18 cellular contexts compared by ENCODE assay signal in genomic region chr12:48946206-48946605, GRCh38. TPM values are rescaled to one million over a fixed set of nuclear protein-coding genes. Genes with fewer than 3 reads are reported as not detected.
DNase-seq lines count a peak whose midpoint lies in the region; ATAC-seq and TF ChIP-seq lines count a peak whose summit lies in the region.
"Had no signal": no experiment of that assay in that cellular context is flagged by ENCODE, and none has a peak within 500 bp of the region (broad histone marks: within the 10 kb centered on the region; RNA-seq: fewer than 3 reads in every experiment).

No MANE protein-coding gene starts in this region.

- H3K36me3 Mint-ChIP-seq in activated T-helper 17 cell treated with anti-CD3 and anti-CD28 coated beads, Interleukin-2, amount 50 U/mL, for 72 hours (ENCODE audit: low read depth), result peaks cover 43% of the 10 kb centered on the region
- H3K36me3 Mint-ChIP-seq in glutamatergic neuron (ENCODE audit: unreplicated experiment), result no peaks in the 10 kb centered on the region

- H3K4me3 Mint-ChIP-seq in activated T-helper 17 cell treated with anti-CD3 and anti-CD28 coated beads, Interleukin-2, amount 50 U/mL, for 72 hours, result no peak overlapping the region
- no peak overlapping the region for H3K4me3 Mint-ChIP-seq in glutamatergic neuron (ENCODE audit: unreplicated experiment)

- no peaks in the 10 kb centered on the region for H3K9me3 Mint-ChIP-seq in activated T-helper 17 cell treated with anti-CD3 and anti-CD28 coated beads, Interleukin-2, amount 50 U/mL, for 72 hours
- peaks cover 4% of the 10 kb centered on the region for H3K9me3 Mint-ChIP-seq in glutamatergic neuron (ENCODE audit: unreplicated experiment)

- no peak for TF ChIP-seq CTCF in glutamatergic neuron (IDR thresholded peaks at IDR 0.05; ENCODE audit: partially characterized antibody, unreplicated experiment)

- H3K4me1 Mint-ChIP-seq in activated T-helper 17 cell treated with anti-CD3 and anti-CD28 coated beads, Interleukin-2, amount 50 U/mL, for 72 hours, result peaks cover 20% of the 10 kb centered on the region
- peaks cover 13% of the 10 kb centered on the region for H3K4me1 Mint-ChIP-seq in glutamatergic neuron (ENCODE audit: low read depth, unreplicated experiment)

- DNase-seq in DMS153 (lab: John Stamatoyannopoulos, UW), result peak; percentile 50
- DNase-seq in NCI-H2029 (lab: John Stamatoyannopoulos, UW), result peak; percentile 51
- peak; percentile 66 for DNase-seq in inferior parietal cortex (ENCODE audit: extremely low spot score)
- no peak for DNase-seq in glutamatergic neuron
- DNase-seq: activated CD4-positive, CD25-positive, alpha-beta regulatory T cell; GF-D8; H7; NCI-H2227 treated with DMSO at 0.1 percent for 48 hours; nucleus accumbens; right cardiac atrium had no signal

- H3K27me3 Mint-ChIP-seq in activated T-helper 17 cell treated with anti-CD3 and anti-CD28 coated beads, Interleukin-2, amount 50 U/mL, for 72 hours, result no peaks in the 10 kb centered on the region
- H3K27me3 Mint-ChIP-seq in glutamatergic neuron (ENCODE audit: unreplicated experiment), result peaks cover 5% of the 10 kb centered on the region

- H3K27ac Mint-ChIP-seq in activated T-helper 17 cell treated with anti-CD3 and anti-CD28 coated beads, Interleukin-2, amount 50 U/mL, for 72 hours, result peak overlapping the region; percentile 61
- H3K27ac Mint-ChIP-seq in glutamatergic neuron (ENCODE audit: unreplicated experiment), result no peak overlapping the region

- no peak for ATAC-seq in activated T-helper 17 cell treated with anti-CD3 and anti-CD28 coated beads, Interleukin-2, amount 50 U/mL, for 72 hours (replicated peaks)
- ATAC-seq in HG02884 (IDR thresholded peaks at IDR 0.05; ENCODE audit: unreplicated experiment) (no peak), HG02763 (IDR thresholded peaks at IDR 0.05; ENCODE audit: unreplicated experiment) (no peak), GM21381 (IDR thresholded peaks at IDR 0.05; ENCODE audit: unreplicated experiment) (no peak)
- ATAC-seq: right cardiac atrium had no signal

RNA-seq across cellular contexts. Expression of gene ARF3, which starts 11.1 kb away (rescaled TPM):
- 100 to 1,000 TPM in 1 of 2 donors, 10 to 100 TPM in 1; 84.1 to 128 TPM for total RNA-seq in activated T-helper 17 cell treated with anti-CD3 and anti-CD28 coated beads, Interleukin-2, amount 50 U/mL, for 72 hours
- total RNA-seq in glutamatergic neuron (ENCODE audit: unreplicated experiment), result 162 TPM

RNA-seq across cellular contexts. Expression of gene FKBP11, which starts 20.9 kb away (rescaled TPM):
- 100 to 1,000 TPM in 1 of 2 donors, 10 to 100 TPM in 1; 55.0 to 100 TPM for total RNA-seq in activated T-helper 17 cell treated with anti-CD3 and anti-CD28 coated beads, Interleukin-2, amount 50 U/mL, for 72 hours
- total RNA-seq in glutamatergic neuron (ENCODE audit: unreplicated experiment), result 12.3 TPM

RNA-seq across cellular contexts. Expression of gene WNT10B, which starts 25.3 kb away (rescaled TPM):
- total RNA-seq in activated T-helper 17 cell treated with anti-CD3 and anti-CD28 coated beads, Interleukin-2, amount 50 U/mL, for 72 hours, result under 1 TPM; 0.22 to 0.29 TPM
- not detected for total RNA-seq in glutamatergic neuron (ENCODE audit: unreplicated experiment)
- total RNA-seq: kidney epithelial cell had no signal

RNA-seq across cellular contexts. Expression of gene WNT1, which starts 31.9 kb away (rescaled TPM):
- not detected for total RNA-seq in activated T-helper 17 cell treated with anti-CD3 and anti-CD28 coated beads, Interleukin-2, amount 50 U/mL, for 72 hours
- not detected for total RNA-seq in glutamatergic neuron (ENCODE audit: unreplicated experiment)
- total RNA-seq: ascending aorta; H7; HT1080; kidney epithelial cell; right cardiac atrium; T-helper 2 cell treated with Interferon-gamma antibody and Interleukin-4, amounts not matched to agents 100 ng/mL and 5 ng/mL, for 36 hours had no signal

RNA-seq across cellular contexts. Expression of gene DDN, which starts 53.0 kb away (rescaled TPM):
- 1 to 10 TPM in 1 of 2 donors, under 1 TPM in 1; 0.32 to 1.5 TPM for total RNA-seq in activated T-helper 17 cell treated with anti-CD3 and anti-CD28 coated beads, Interleukin-2, amount 50 U/mL, for 72 hours
- 6.4 TPM for total RNA-seq in glutamatergic neuron (ENCODE audit: unreplicated experiment)
- total RNA-seq: ascending aorta had no signal
